In genomic region chr22:44160416-44160815, GRCh38 we compare ENCODE assay signal across 23 cellular contexts. TPM values are rescaled to one million over a fixed set of nuclear protein-coding genes. Genes with fewer than 3 reads are reported as not detected.
DNase-seq lines count a peak whose midpoint lies in the region; ATAC-seq, FAIRE-seq and TF ChIP-seq lines count a peak whose summit lies in the region.
"Had no signal": no experiment of that assay in that cellular context is flagged by ENCODE, and none has a peak within 500 bp of the region (broad histone marks: within the 10 kb centered on the region; RNA-seq: fewer than 3 reads in every experiment).

No MANE protein-coding gene starts in this region.

- peak overlapping the region; percentile 19 for H2BK120ac ChIP-seq in mesenchymal stem cell (ENCODE audit: low read depth, low read length)

- no peak overlapping the region for H2BK5ac ChIP-seq in mesenchymal stem cell (ENCODE audit: low read depth, low read length, poor library complexity, severe bottlenecking)

- no peak overlapping the region for H4K91ac ChIP-seq in mesenchymal stem cell (ENCODE audit: low read length)

- FAIRE-seq in urothelium cell line (lab: Jason Lieb, UNC) (no peak), HepG2 (lab: Jason Lieb, UNC) (no peak)
- FAIRE-seq: A549, G401.6, GM19239, K562, RCC 7860 had no signal

- no peak overlapping the region for H3K4ac ChIP-seq in mesenchymal stem cell (ENCODE audit: low read depth in 1 of 2, low read length in 2 of 2)

- no peak for TF ChIP-seq POLR2A in HepG2 (IDR thresholded peaks at IDR 0.05; ENCODE audit: insufficient read depth in 1 of 2, low read depth in 2 of 2, low read length in 2 of 2)

- BruUV-seq in HepG2 (replicated peaks; lab: Mats Ljungman, UMichigan): no TSS peak

- H2BK15ac ChIP-seq in mesenchymal stem cell (ENCODE audit: low read depth, poor library complexity, severe bottlenecking): no peak overlapping the region

- in situ Hi-C loops in HepG2 (cut with HindIII; ENCODE audit: extremely low pct_ligation_motif_present, low pct_unique_long_range_greater_than_20kb): no loop called here

- no peak for TF ChIP-seq CTCF in HepG2 (CRISPR knock-in tag; IDR thresholded peaks at IDR 0.05)

- H3K27ac ChIP-seq in BLaER1 treated with 17β-estradiol and CSF1 and Interleukin-3, amounts not matched to agents 10 nM and 100 nM: no peak overlapping the region
- no peak overlapping the region for H3K27ac ChIP-seq in HUES64 (ENCODE audit: low read depth, low read length)
- no peak overlapping the region for H3K27ac ChIP-seq in mesenchymal stem cell (ENCODE audit: low read length, poor library complexity, severe bottlenecking)
- H3K27ac ChIP-seq in HepG2 (ENCODE audit: extremely low read length, insufficient read depth, low read length): no peak overlapping the region
- H3K27ac ChIP-seq: A549 had no signal

- no peak overlapping the region for H2AFZ ChIP-seq in mesenchymal stem cell (ENCODE audit: low read depth, low read length)
- no peak overlapping the region for H2AFZ ChIP-seq in HepG2 (ENCODE audit: low read length)

- 93% methylated on average over 5 of the region's 5 CpGs for WGBS in HUES64
- 93% methylated on average over 5 of the region's 5 CpGs for WGBS in mesenchymal stem cell
- WGBS in HepG2 (ENCODE audit: low lambda C conversion rate): 18% methylated on average over 4 of the region's 5 CpGs

- H2BK12ac ChIP-seq in mesenchymal stem cell (ENCODE audit: low read length in 2 of 2): no peak overlapping the region

- no peak for TF ChIP-seq RAD21 in HepG2 (CRISPR knock-in tag; IDR thresholded peaks at IDR 0.05)

- H3K9me3 ChIP-seq in BLaER1 treated with 17β-estradiol and CSF1 and Interleukin-3, amounts not matched to agents 10 nM and 100 nM (replicated peaks in 1 of 11): no peaks in the 10 kb centered on the region
- H3K9me3 ChIP-seq in HUES64 (ENCODE audit: insufficient read depth, low read depth, low read length): no peaks in the 10 kb centered on the region
- no peaks in the 10 kb centered on the region for H3K9me3 ChIP-seq in mesenchymal stem cell (ENCODE audit: control insufficient read depth, low read length)
- H3K9me3 ChIP-seq in HepG2 (ENCODE audit: low read length): no peaks in the 10 kb centered on the region
- H3K9me3 ChIP-seq: A549, BE2C had no signal

- peaks cover 0 to 31% (median 21%) of the 10 kb centered on the region in 10 experiments; a peak in 17 of 20 replicates for H3K4me1 ChIP-seq in BLaER1 treated with 17β-estradiol and CSF1 and Interleukin-3, amounts not matched to agents 10 nM and 100 nM
- peaks cover 23% of the 10 kb centered on the region for H3K4me1 ChIP-seq in HUES64 (ENCODE audit: insufficient read depth, low read length)
- peaks cover 17% of the 10 kb centered on the region for H3K4me1 ChIP-seq in mesenchymal stem cell (ENCODE audit: control insufficient read depth, insufficient read depth, low read depth, low read length)
- H3K4me1 ChIP-seq in HepG2 (ENCODE audit: insufficient read depth, low read length): no peaks in the 10 kb centered on the region
- H3K4me1 ChIP-seq: A549, BE2C had no signal

- peaks cover 0 to 17% (median 9%) of the 10 kb centered on the region in 11 experiments; a peak in 13 of 22 replicates for H3K27me3 ChIP-seq in BLaER1 treated with 17β-estradiol and CSF1 and Interleukin-3, amounts not matched to agents 10 nM and 100 nM
- H3K27me3 ChIP-seq in HUES64 (ENCODE audit: insufficient read depth, low read length): no peaks in the 10 kb centered on the region
- H3K27me3 ChIP-seq in mesenchymal stem cell (ENCODE audit: control insufficient read depth in 1 of 2, insufficient read depth in 1 of 2, low read length in 2 of 2): peaks cover 0 to 16% of the 10 kb centered on the region in 2 experiments
- H3K27me3 ChIP-seq in HepG2 (ENCODE audit: control insufficient read depth in 1 of 2, insufficient read depth in 2 of 2, low read length in 2 of 2): no peaks in the 10 kb centered on the region; a peak in 1 of 5 replicates
- H3K27me3 ChIP-seq: BE2C had no signal

- no peak overlapping the region for H2AK5ac ChIP-seq in mesenchymal stem cell (ENCODE audit: low read length, severe bottlenecking)

- peak overlapping the region; percentile 44 to 94 (median 68) for H3K4me2 ChIP-seq in BLaER1 treated with 17β-estradiol and CSF1 and Interleukin-3, amounts not matched to agents 10 nM and 100 nM
- H3K4me2 ChIP-seq in mesenchymal stem cell (ENCODE audit: low read length, poor library complexity, severe bottlenecking) (no peak overlapping the region), HepG2 (ENCODE audit: low read depth, low read length) (no peak overlapping the region)
- H3K4me2 ChIP-seq: A549 had no signal

- CTCF ChIA-PET in HepG2 (lab: Yijun Ruan, JAX; ENCODE audit: low intra/inter-chr PET ratio, low total read pairs): no interaction called here

- peaks cover 0 to 50% (median 0%) of the 10 kb centered on the region in 11 experiments; a peak in 4 of 22 replicates for H3K36me3 ChIP-seq in BLaER1 treated with 17β-estradiol and CSF1 and Interleukin-3, amounts not matched to agents 10 nM and 100 nM
- H3K36me3 ChIP-seq in HUES64 (ENCODE audit: insufficient read depth, low read length) (no peaks in the 10 kb centered on the region), mesenchymal stem cell (ENCODE audit: control insufficient read depth in 1 of 2, insufficient read depth in 2 of 2, low read depth in 1 of 2, low read length in 2 of 2) (peaks cover 0 to 9% of the 10 kb centered on the region in 2 experiments), HepG2 (replicated peaks in 1 of 2; ENCODE audit: control insufficient read depth in 1 of 2, insufficient read depth in 2 of 2, low read length in 2 of 2) (no peaks in the 10 kb centered on the region)
- H3K36me3 ChIP-seq: BE2C had no signal

- intact Hi-C loops in HepG2 (cut with micrococcal nuclease; ENCODE audit: unreplicated experiment): no loop called here

- H3K23ac ChIP-seq in mesenchymal stem cell (ENCODE audit: low read length in 2 of 2): no peak overlapping the region

- no peak for ATAC-seq in HepG2
- ATAC-seq: A549, K562 had no signal

- DNase-seq in UCSD-AML1 (lab: John Stamatoyannopoulos, UW; ENCODE audit: unreplicated experiment): peak; percentile 71
- no peak for DNase-seq in mesenchymal stem cell
- no peak for DNase-seq in urothelium cell line (ENCODE audit: low spot score)
- no peak for DNase-seq in HepG2 (ENCODE audit: low spot score)
- no peak for DNase-seq in NCI-H524 treated with DMSO at 0.1 percent for 48 hours (lab: John Stamatoyannopoulos, UW)
- no peak for DNase-seq in GM19238 (ENCODE audit: insufficient read length, low spot score)
- DNase-seq: BE2C; CD4-positive, alpha-beta memory T cell; DMS153; NCI-H1105; NCI-H146; NCI-H2029; NCI-H226; NCI-H524; NCI-H82; SW 1271 had no signal

- peak overlapping the region in 4 of 11 experiments; percentile 25 to 57 (median 34); a peak in 5 of 22 replicates for H3K9ac ChIP-seq in BLaER1 treated with 17β-estradiol and CSF1 and Interleukin-3, amounts not matched to agents 10 nM and 100 nM
- H3K9ac ChIP-seq in HUES64 (ENCODE audit: low read depth, low read length) (0 out of 2 replicates have a peak overlapping the region, but pooled peaks have one; percentile 20), mesenchymal stem cell (ENCODE audit: low read length) (no peak overlapping the region), HepG2 (ENCODE audit: insufficient read depth, low read depth, low read length) (no peak overlapping the region)

- H3K79me1 ChIP-seq in mesenchymal stem cell (replicated peaks; ENCODE audit: low read length, poor library complexity, severe bottlenecking): no peaks in the 10 kb centered on the region

- H3K18ac ChIP-seq in mesenchymal stem cell (ENCODE audit: low read depth in 1 of 2, low read length in 2 of 2): no peak overlapping the region

- peak overlapping the region in 1 of 10 experiments; percentile 32; a peak in 1 of 20 replicates for H3K4me3 ChIP-seq in BLaER1 treated with 17β-estradiol and CSF1 and Interleukin-3, amounts not matched to agents 10 nM and 100 nM
- H3K4me3 ChIP-seq in HUES64 (ENCODE audit: low read length) (no peak overlapping the region), mesenchymal stem cell (ENCODE audit: insufficient read depth in 1 of 2, low read depth in 1 of 2, low read length in 2 of 2) (no peak overlapping the region), HepG2 (replicated peaks in 1 of 3; ENCODE audit: insufficient read depth in 1 of 3, low read depth in 2 of 3, low read length in 3 of 3) (no peak overlapping the region)
- H3K4me3 ChIP-seq: A549, K562 had no signal

- H4K8ac ChIP-seq in mesenchymal stem cell (ENCODE audit: low read length): no peak overlapping the region

- POLR2A ChIA-PET in HepG2 (lab: Yijun Ruan, JAX): no interaction called here

- no peaks in the 10 kb centered on the region for H3K79me2 ChIP-seq in HepG2 (ENCODE audit: insufficient read depth, low read length)

- TF ChIP-seq EP300 in HepG2 (IDR thresholded peaks at IDR 0.05; ENCODE audit: low read depth in 2 of 2, low read length in 2 of 2) (no peak), HepG2 (CRISPR knock-in tag; IDR thresholded peaks at IDR 0.05; ENCODE audit: borderline replicate concordance) (no peak)

- H3K14ac ChIP-seq in mesenchymal stem cell (ENCODE audit: low read length in 2 of 2): no peak overlapping the region

- H4K20me1 ChIP-seq in BLaER1 treated with 17β-estradiol and CSF1 and Interleukin-3, amounts not matched to agents 10 nM and 100 nM: peaks cover 0 to 5% (median 0%) of the 10 kb centered on the region in 11 experiments; a peak in 2 of 22 replicates
- no peaks in the 10 kb centered on the region for H4K20me1 ChIP-seq in HepG2 (ENCODE audit: insufficient read depth, low read length)

RNA-seq across cellular contexts. Expression of gene PARVG, which starts 20.3 kb away (rescaled TPM):
- 0.35 TPM for polyA plus RNA-seq in HUES64 (2013, experiment 1 of 2)
- 1.5 TPM for polyA plus RNA-seq in HUES64 (2013, experiment 2 of 2)
- not detected for polyA plus RNA-seq in mesenchymal stem cell (2013, experiment 1 of 2)
- polyA plus RNA-seq in mesenchymal stem cell (2013, experiment 2 of 2): not detected
- not detected in 2 replicates for total RNA-seq in HepG2 (2016; rRNA removed; fragmentation: Illumina TruSeq; extraction: Trizol)
- not detected in 2 replicates for total RNA-seq in HepG2 (2016; cell fraction: cytosol; rRNA removed; fragmentation: Illumina TruSeq; extraction: Trizol; ENCODE audit: low read depth)
- total RNA-seq in HepG2 (2016; cell fraction: insoluble cytoplasmic fraction; rRNA removed; fragmentation: Illumina TruSeq; extraction: Trizol): not detected in 2 replicates
- total RNA-seq in HepG2 (2016; cell fraction: membrane; rRNA removed; fragmentation: Illumina TruSeq; extraction: Trizol): not detected in 2 replicates
- not detected in 2 replicates for total RNA-seq in HepG2 (2016; cell fraction: nucleus; rRNA removed; fragmentation: Illumina TruSeq; extraction: Trizol)
- polyA plus RNA-seq in HepG2 (2011; rRNA removed): not detected in 2 replicates
- polyA plus RNA-seq in HepG2 (2011; cell fraction: cytosol; rRNA removed): not detected in 2 replicates
- polyA plus RNA-seq in HepG2 (2011; cell fraction: nucleus; rRNA removed): 0.02 TPM in 1 of 2 replicates, not detected in the other
- polyA plus RNA-seq in HepG2 (2012): not detected in 2 replicates
- not detected in 2 replicates for polyA plus RNA-seq in HepG2 (2016; cell fraction: cytosol; fragmentation: Illumina TruSeq; extraction: Trizol; ENCODE audit: low read depth)
- not detected in 2 replicates for polyA plus RNA-seq in HepG2 (2016; cell fraction: insoluble cytoplasmic fraction; fragmentation: Illumina TruSeq; extraction: Trizol; ENCODE audit: low read depth)
- polyA plus RNA-seq in HepG2 (2016; cell fraction: membrane; fragmentation: Illumina TruSeq; extraction: Trizol; ENCODE audit: low read depth): not detected in 2 replicates
- not detected in 2 replicates for polyA plus RNA-seq in HepG2 (2016; cell fraction: nucleus; fragmentation: Illumina TruSeq; extraction: Trizol; ENCODE audit: insufficient read depth, low read depth)
- not detected in 2 replicates for polyA minus RNA-seq in HepG2 (2011; rRNA and poly(A)+ RNA removed; ENCODE audit: low replicate concordance)
- polyA minus RNA-seq in HepG2 (2011; cell fraction: cytosol; rRNA and poly(A)+ RNA removed): not detected in 2 replicates
- not detected in 2 replicates for polyA minus RNA-seq in HepG2 (2011; cell fraction: nucleus; rRNA and poly(A)+ RNA removed)
- polyA plus RNA-seq: A549, K562 had no signal

Comparison
In these comparisons a context has a peak if more than half of its experiments do, and no peak if none do; other contexts are left out.
1. H3K4me2 ChIP-seq: peak in BLaER1 treated with 17β-estradiol and CSF1 and Interleukin-3, amounts not matched to agents 10 nM and 100 nM (11 of 11); none in mesenchymal stem cell (single experiment) and HepG2 (single experiment).